ENCODE assay signal across 9 cellular contexts in genomic region chr10:94361161-94361794, GRCh38. TPM values are rescaled to one million over a fixed set of nuclear protein-coding genes. Genes with fewer than 3 reads are reported as not detected.
DNase-seq lines count a peak whose midpoint lies in the region; ATAC-seq and TF ChIP-seq lines count a peak whose summit lies in the region.
"Had no signal": no experiment of that assay in that cellular context is flagged by ENCODE, and none has a peak within 500 bp of the region (broad histone marks: within the 10 kb centered on the region; RNA-seq: fewer than 3 reads in every experiment).

No MANE protein-coding gene starts in this region.

- in situ Hi-C loops in IMR-90 (cut with MboI; ENCODE audit: low sequenced_read_pairs): no loop called here

- dilution Hi-C loops in IMR-90 (cut with HindIII; ENCODE audit: low sequenced_read_pairs, unreplicated experiment): no loop called here

- H3K4me1 Mint-ChIP-seq in CD4-positive, CD25-positive, alpha-beta regulatory T cell: peaks cover 21 to 54% (median 36%) of the 10 kb centered on the region in 4 donors
- H3K4me1 Mint-ChIP-seq in activated naive CD8-positive, alpha-beta T cell treated with anti-CD3 and anti-CD28 coated beads, Interleukin-2, amount 10 ng/mL, durations not matched to agents 7 days and 5 days: peaks cover 19% of the 10 kb centered on the region

- no peak for TF ChIP-seq RAD21 in IMR-90 (IDR thresholded peaks at IDR 0.05; ENCODE audit: low read length)

- TF ChIP-seq CTCF in IMR-90 (conservative IDR thresholded peaks at IDR 0.05; ENCODE audit: low read depth, low read length) (no peak), right lobe of liver (IDR thresholded peaks at IDR 0.05) (no peak), WERI-Rb-1 (IDR thresholded peaks at IDR 0.05; ENCODE audit: low read depth, low read length) (no peak)

- H2AK9ac ChIP-seq in IMR-90 (replicated peaks; ENCODE audit: low read depth, low read length, poor library complexity): no peak overlapping the region

- H3K9me3 Mint-ChIP-seq in CD4-positive, CD25-positive, alpha-beta regulatory T cell: no peaks in the 10 kb centered on the region
- H3K9me3 Mint-ChIP-seq in activated naive CD8-positive, alpha-beta T cell treated with anti-CD3 and anti-CD28 coated beads, Interleukin-2, amount 10 ng/mL, durations not matched to agents 7 days and 5 days: no peaks in the 10 kb centered on the region

- H3K27ac Mint-ChIP-seq in CD4-positive, CD25-positive, alpha-beta regulatory T cell: peak overlapping the region in 1 of 3 donors; percentile 96
- H3K27ac Mint-ChIP-seq in activated naive CD8-positive, alpha-beta T cell treated with anti-CD3 and anti-CD28 coated beads, Interleukin-2, amount 10 ng/mL, durations not matched to agents 7 days and 5 days: no peak overlapping the region

- peaks cover 8% of the 10 kb centered on the region; the same call in 1 of the 2 replicates for H4K20me1 ChIP-seq in IMR-90 (ENCODE audit: insufficient read depth, low read length)

- H3K27me3 Mint-ChIP-seq in CD4-positive, CD25-positive, alpha-beta regulatory T cell: peaks cover 16% of the 10 kb centered on the region
- peaks cover 10% of the 10 kb centered on the region for H3K27me3 Mint-ChIP-seq in activated naive CD8-positive, alpha-beta T cell treated with anti-CD3 and anti-CD28 coated beads, Interleukin-2, amount 10 ng/mL, durations not matched to agents 7 days and 5 days

- no peak for TF ChIP-seq POLR2A in IMR-90 (IDR thresholded peaks at IDR 0.05; ENCODE audit: low read depth, low read length)
- TF ChIP-seq POLR2A in right lobe of liver (IDR thresholded peaks at IDR 0.05): no peak

- no peak overlapping the region for H2BK5ac ChIP-seq in IMR-90 (ENCODE audit: low read depth, low read length, poor library complexity, severe bottlenecking)

- POLR2A ChIA-PET in IMR-90 (lab: Charles Lee; ENCODE audit: unreplicated experiment): interaction anchor here (0.6 kb wide), 1 partner anchor 21 kb away, joined by 9 read pairs; no protein-coding TSS in a partner anchor
- POLR2A ChIA-PET in activated naive CD8-positive, alpha-beta T cell treated with anti-CD3 and anti-CD28 coated beads, Interleukin-2, amount 10 ng/mL, durations not matched to agents 7 days and 5 days (lab: Charles Lee): interaction anchor here (1.5 kb wide), 1 partner anchor 41 kb away, joined by 4 read pairs; the partner anchor contains the start of gene TBC1D12
- POLR2A ChIA-PET in HEK293T (lab: Yijun Ruan, JAX): interaction anchor here (1.4 to 2.6 kb wide), 2 partner anchors 42 to 81 kb away, joined by 5 to 10 read pairs; no protein-coding TSS in a partner anchor

- H2AK5ac ChIP-seq in IMR-90 (ENCODE audit: low read depth, low read length): no peak overlapping the region

- peak overlapping the region; percentile 75 for H3K4me2 ChIP-seq in IMR-90 (ENCODE audit: low read depth, low read length)

- no peak overlapping the region for H3K18ac ChIP-seq in IMR-90 (ENCODE audit: low read depth, low read length)

- no peaks in the 10 kb centered on the region for H3K9me1 ChIP-seq in IMR-90 (ENCODE audit: insufficient read depth, low read length)

- no TSS peak for BruUV-seq in IMR-90 (replicated peaks; lab: Mats Ljungman, UMichigan)

- 0 out of 2 replicates have a peak overlapping the region, but pooled peaks have one; percentile 16 for H3K23ac ChIP-seq in IMR-90 (ENCODE audit: low read depth, low read length)

- peaks cover 13 to 24% of the 10 kb centered on the region in 2 experiments for H3K79me1 ChIP-seq in IMR-90 (ENCODE audit: low read depth in 1 of 2, low read length in 2 of 2)

- peak in 2 of 3 donors; percentile 24 to 30 for DNase-seq in CD4-positive, CD25-positive, alpha-beta regulatory T cell
- DNase-seq in IMR-90 (no peak), right lobe of liver (peak in 2 of 3 donors; percentile 25 to 71), WERI-Rb-1 (no peak), HEK293T (ENCODE audit: extremely low spot score) (no peak), COLO829 (ENCODE audit: low spot score) (no peak)
- no peak for DNase-seq in activated naive CD8-positive, alpha-beta T cell treated with anti-CD3 and anti-CD28 coated beads, Interleukin-2, amount 10 ng/mL, durations not matched to agents 7 days and 5 days
- DNase-seq: lower lobe of right lung had no signal

- CTCF ChIA-PET in IMR-90 (lab: Yijun Ruan, JAX): interaction anchor here (1.1 to 1.3 kb wide), 2 partner anchors 78 to 83 kb away, joined by 3 to 5 read pairs; no protein-coding TSS in a partner anchor
- CTCF ChIA-PET in HEK293T (lab: Yijun Ruan, JAX): no interaction called here

- ATAC-seq in CD4-positive, CD25-positive, alpha-beta regulatory T cell (ENCODE audit: low read depth in 2 of 2): no peak
- ATAC-seq in IMR-90 (ENCODE audit: low read depth) (no peak), right lobe of liver (peak in 3 of 4 donors; percentile 22 to 45 (median 31)), HG03432 (IDR thresholded peaks at IDR 0.05; ENCODE audit: unreplicated experiment) (no peak)
- no peak for ATAC-seq in activated naive CD8-positive, alpha-beta T cell treated with anti-CD3 and anti-CD28 coated beads, Interleukin-2, amount 10 ng/mL, durations not matched to agents 7 days and 5 days (ENCODE audit: low read depth)

- H2AFZ ChIP-seq in IMR-90 (replicated peaks; ENCODE audit: low read length, poor library complexity): no peak overlapping the region

- H2BK20ac ChIP-seq in IMR-90 (ENCODE audit: low read depth, low read length): no peak overlapping the region

- peaks cover 24% of the 10 kb centered on the region for H3K36me3 ChIP-seq in CD4-positive, CD25-positive, alpha-beta regulatory T cell (ENCODE audit: control insufficient read depth, insufficient read depth, low read length)
- H3K36me3 ChIP-seq in IMR-90 (ENCODE audit: control insufficient read depth, insufficient read depth, low read length): peaks cover 2% of the 10 kb centered on the region; the same call in 1 of the 2 replicates
- H3K36me3 ChIP-seq in right lobe of liver: peaks cover 0 to 15% (median 0%) of the 10 kb centered on the region in 4 donors
- peaks cover 39% of the 10 kb centered on the region for H3K36me3 ChIP-seq in WERI-Rb-1

- no peaks in the 10 kb centered on the region for H3K9me3 ChIP-seq in CD4-positive, CD25-positive, alpha-beta regulatory T cell (ENCODE audit: control insufficient read depth in 2 of 2, low read length in 2 of 2)
- H3K9me3 ChIP-seq in IMR-90 (ENCODE audit: control insufficient read depth, insufficient read depth, low read length) (no peaks in the 10 kb centered on the region), right lobe of liver (no peaks in the 10 kb centered on the region), WERI-Rb-1 (ENCODE audit: severe bottlenecking) (no peaks in the 10 kb centered on the region)
- H3K9me3 ChIP-seq: lower lobe of right lung had no signal

- intact Hi-C loops in IMR-90 (cut with micrococcal nuclease) (no loop called here), right lobe of liver (cut with DNase I) (no loop called here)

- H3K56ac ChIP-seq in IMR-90 (ENCODE audit: extremely low read depth, insufficient read depth, low read length): no peak overlapping the region

- no peak overlapping the region for H3K27ac ChIP-seq in CD4-positive, CD25-positive, alpha-beta regulatory T cell (ENCODE audit: insufficient read depth, low read length, poor library complexity, severe bottlenecking)
- no peak overlapping the region for H3K27ac ChIP-seq in IMR-90 (ENCODE audit: insufficient read depth, low read length)
- H3K27ac ChIP-seq in right lobe of liver: peak overlapping the region in 1 of 3 donors; percentile 41
- H3K27ac ChIP-seq in WERI-Rb-1: no peak overlapping the region
- H3K27ac ChIP-seq: lower lobe of right lung had no signal

- no peak overlapping the region for H4K91ac ChIP-seq in IMR-90 (ENCODE audit: insufficient read depth, low read depth, low read length)

- H3K4me3 Mint-ChIP-seq in CD4-positive, CD25-positive, alpha-beta regulatory T cell: peak overlapping the region; percentile 92 to 97 (median 96)
- H3K4me3 Mint-ChIP-seq in activated naive CD8-positive, alpha-beta T cell treated with anti-CD3 and anti-CD28 coated beads, Interleukin-2, amount 10 ng/mL, durations not matched to agents 7 days and 5 days: peak overlapping the region; percentile 91

- H3K9ac ChIP-seq in IMR-90 (ENCODE audit: low read depth, low read length): no peak overlapping the region; the same call in 1 of the 2 replicates

- no peak overlapping the region for H3K14ac ChIP-seq in IMR-90 (replicated peaks; ENCODE audit: low read depth, low read length)

- H2BK120ac ChIP-seq in IMR-90 (ENCODE audit: low read depth, low read length): no peak overlapping the region

- no CpG with 5 or more reads among the region's 4 CpGs for WGBS in IMR-90 (ENCODE audit: extremely low coverage in 2 of 2, insufficient read length in 1 of 2), 2 experiments
- 50% methylated on average over 4 of the region's 4 CpGs for WGBS in right lobe of liver (ENCODE audit: insufficient coverage, low coverage, low lambda C conversion rate, missing lambda C conversion rate)

- H3K36me3 Mint-ChIP-seq in CD4-positive, CD25-positive, alpha-beta regulatory T cell: peaks cover 27% of the 10 kb centered on the region
- H3K36me3 Mint-ChIP-seq in activated naive CD8-positive, alpha-beta T cell treated with anti-CD3 and anti-CD28 coated beads, Interleukin-2, amount 10 ng/mL, durations not matched to agents 7 days and 5 days: peaks cover 20% of the 10 kb centered on the region

- no peak overlapping the region for H4K5ac ChIP-seq in IMR-90 (ENCODE audit: low read depth, low read length)

- peaks cover 2% of the 10 kb centered on the region for H3K27me3 ChIP-seq in CD4-positive, CD25-positive, alpha-beta regulatory T cell (ENCODE audit: control insufficient read depth, insufficient read depth, low read length)
- H3K27me3 ChIP-seq in IMR-90 (ENCODE audit: control insufficient read depth, insufficient read depth, low read length): no peaks in the 10 kb centered on the region; the same call in 1 of the 2 replicates
- no peaks in the 10 kb centered on the region for H3K27me3 ChIP-seq in right lobe of liver
- H3K27me3 ChIP-seq in WERI-Rb-1 (ENCODE audit: insufficient read depth, low read depth, severe bottlenecking): no peaks in the 10 kb centered on the region

- peak overlapping the region; percentile 99 for H3K4me3 ChIP-seq in CD4-positive, CD25-positive, alpha-beta regulatory T cell (ENCODE audit: low read depth, low read length)
- H3K4me3 ChIP-seq in IMR-90 (ENCODE audit: insufficient read depth, low read depth, low read length) (no peak overlapping the region), right lobe of liver (peak overlapping the region in 1 of 3 donors; percentile 8), WERI-Rb-1 (ENCODE audit: low read depth, low read length) (no peak overlapping the region)

- no peak overlapping the region for H3K4ac ChIP-seq in IMR-90 (ENCODE audit: low read depth, low read length)

- peaks cover 23% of the 10 kb centered on the region for H3K4me1 ChIP-seq in CD4-positive, CD25-positive, alpha-beta regulatory T cell (ENCODE audit: control insufficient read depth, insufficient read depth, low read length, poor library complexity, severe bottlenecking)
- peaks cover 2% of the 10 kb centered on the region for H3K4me1 ChIP-seq in IMR-90 (ENCODE audit: control insufficient read depth, insufficient read depth, low read length)
- H3K4me1 ChIP-seq in right lobe of liver: peaks cover 0 to 17% (median 8%) of the 10 kb centered on the region in 4 donors

- H2BK15ac ChIP-seq in IMR-90 (ENCODE audit: low read depth, low read length): no peak overlapping the region

- H4K8ac ChIP-seq in IMR-90 (ENCODE audit: low read depth in 2 of 2, low read length in 2 of 2): no peak overlapping the region

RNA-seq across cellular contexts. Expression of gene NOC3L, which starts 1.5 kb away (rescaled TPM):
- 16.1 TPM for total RNA-seq in CD4-positive, CD25-positive, alpha-beta regulatory T cell
- polyA plus RNA-seq in CD4-positive, CD25-positive, alpha-beta regulatory T cell: 10 to 100 TPM; 10.9 to 13.0 (median 11.6) TPM
- 26.5 and 40.5 TPM in 2 replicates for total RNA-seq in IMR-90 (2012; rRNA removed)
- polyA plus RNA-seq in IMR-90 (2012; rRNA removed): 8.6 and 11.9 TPM in 2 replicates
- 1.5 and 2.5 TPM in 2 replicates for polyA plus RNA-seq in IMR-90 (2012; cell fraction: cytosol; rRNA removed)
- 2.5 and 18.8 TPM in 2 replicates for polyA plus RNA-seq in IMR-90 (2012; cell fraction: nucleus; rRNA removed; ENCODE audit: low replicate concordance)
- total RNA-seq in activated naive CD8-positive, alpha-beta T cell treated with anti-CD3 and anti-CD28 coated beads, Interleukin-2, amount 10 ng/mL, durations not matched to agents 7 days and 5 days: 10 to 100 TPM; 17.7 to 18.3 TPM
- total RNA-seq in right lobe of liver: 10 to 100 TPM in 1 of 6 experiments, 1 to 10 TPM in 5; 6.2 to 11.2 (median 9.5) TPM

RNA-seq across cellular contexts. Expression of gene TBC1D12, which starts 41.1 kb away (rescaled TPM):
- total RNA-seq in CD4-positive, CD25-positive, alpha-beta regulatory T cell: not detected
- not detected for polyA plus RNA-seq in CD4-positive, CD25-positive, alpha-beta regulatory T cell
- total RNA-seq in IMR-90 (2012; rRNA removed) (5.4 and 8.1 TPM in 2 replicates), right lobe of liver (1 to 10 TPM; 3.8 to 5.2 (median 4.9) TPM)
- 1.8 and 1.9 TPM in 2 replicates for polyA plus RNA-seq in IMR-90 (2012; rRNA removed)
- 0.61 and 0.84 TPM in 2 replicates for polyA plus RNA-seq in IMR-90 (2012; cell fraction: cytosol; rRNA removed)
- polyA plus RNA-seq in IMR-90 (2012; cell fraction: nucleus; rRNA removed; ENCODE audit: low replicate concordance): 1.3 and 4.2 TPM in 2 replicates
- under 1 TPM; 0.14 to 0.17 TPM for total RNA-seq in activated naive CD8-positive, alpha-beta T cell treated with anti-CD3 and anti-CD28 coated beads, Interleukin-2, amount 10 ng/mL, durations not matched to agents 7 days and 5 days

Comparison
In these comparisons a context has a peak if more than half of its experiments do, and no peak if none do; other contexts are left out.
1. ATAC-seq: peak in right lobe of liver (3 of 4); none in CD4-positive, CD25-positive, alpha-beta regulatory T cell (0 of 2), IMR-90 (single experiment), activated naive CD8-positive, alpha-beta T cell treated with anti-CD3 and anti-CD28 coated beads, Interleukin-2, amount 10 ng/mL, durations not matched to agents 7 days and 5 days (single experiment) and HG03432 (single experiment).
2. DNase-seq: peak in CD4-positive, CD25-positive, alpha-beta regulatory T cell (2 of 3) and right lobe of liver (2 of 3); none in IMR-90 (single experiment), activated naive CD8-positive, alpha-beta T cell treated with anti-CD3 and anti-CD28 coated beads, Interleukin-2, amount 10 ng/mL, durations not matched to agents 7 days and 5 days (single experiment), WERI-Rb-1 (single experiment), HEK293T (single experiment) and COLO829 (single experiment).